9 cellular contexts compared by ENCODE assay signal in genomic region chr17:75124041-75124818, GRCh38. TPM values are rescaled to one million over a fixed set of nuclear protein-coding genes. Genes with fewer than 3 reads are reported as not detected.
DNase-seq lines count a peak whose midpoint lies in the region; ATAC-seq, FAIRE-seq and TF ChIP-seq lines count a peak whose summit lies in the region.
"Had no signal": no experiment of that assay in that cellular context is flagged by ENCODE, and none has a peak within 500 bp of the region (broad histone marks: within the 10 kb centered on the region; RNA-seq: fewer than 3 reads in every experiment).

No MANE protein-coding gene starts in this region.

- H3K9me3 Mint-ChIP-seq in activated B cell treated with CpG ODN at 0.5 μM for 24 hours (no peaks in the 10 kb centered on the region), nephron progenitor cell (no peaks in the 10 kb centered on the region)
- no peaks in the 10 kb centered on the region for H3K9me3 Mint-ChIP-seq in naive thymus-derived CD8-positive, alpha-beta T cell

- H3K27ac ChIP-seq in tibial artery = no peak overlapping the region
- H3K27ac ChIP-seq: ovary had no signal

- H3K4me1 ChIP-seq in tibial artery = peaks cover 0 to 7% (median 0%) of the 10 kb centered on the region in 4 donors

- H3K4me3 ChIP-seq in tibial artery = no peak overlapping the region
- H3K4me3 ChIP-seq: ovary had no signal

- H3K4me1 Mint-ChIP-seq in activated B cell treated with CpG ODN at 0.5 μM for 24 hours (peaks cover 36% of the 10 kb centered on the region), nephron progenitor cell (peaks cover 26% of the 10 kb centered on the region)
- peaks cover 14 to 37% (median 28%) of the 10 kb centered on the region in 4 donors for H3K4me1 Mint-ChIP-seq in naive thymus-derived CD8-positive, alpha-beta T cell

- intact Hi-C loops in activated B cell treated with CpG ODN at 0.5 μM for 24 hours (cut with micrococcal nuclease) = no loop called here
- intact Hi-C loops in tibial artery (cut with DNase I; ENCODE audit: low total_unique reads) = no loop called here

- H3K36me3 Mint-ChIP-seq in activated B cell treated with CpG ODN at 0.5 μM for 24 hours (ENCODE audit: low read depth) = peaks cover 23% of the 10 kb centered on the region
- H3K36me3 Mint-ChIP-seq in naive thymus-derived CD8-positive, alpha-beta T cell = peaks cover 0 to 18% (median 3%) of the 10 kb centered on the region in 3 donors
- peaks cover 22% of the 10 kb centered on the region for H3K36me3 Mint-ChIP-seq in nephron progenitor cell (ENCODE audit: low read depth)

- no peak overlapping the region for H3K4me3 Mint-ChIP-seq in activated B cell treated with CpG ODN at 0.5 μM for 24 hours
- H3K4me3 Mint-ChIP-seq in naive thymus-derived CD8-positive, alpha-beta T cell = peak overlapping the region in 2 of 10 donors; percentile 14 to 44
- no peak overlapping the region for H3K4me3 Mint-ChIP-seq in nephron progenitor cell

- no peaks in the 10 kb centered on the region for H3K27me3 Mint-ChIP-seq in activated B cell treated with CpG ODN at 0.5 μM for 24 hours
- no peaks in the 10 kb centered on the region for H3K27me3 Mint-ChIP-seq in naive thymus-derived CD8-positive, alpha-beta T cell
- H3K27me3 Mint-ChIP-seq in nephron progenitor cell (ENCODE audit: low read depth, poor library complexity) = no peaks in the 10 kb centered on the region

- H3K36me3 ChIP-seq in tibial artery = peaks cover 0 to 18% (median 0%) of the 10 kb centered on the region in 3 donors
- H3K36me3 ChIP-seq: ovary had no signal

- FAIRE-seq in HTR-8/SVneo (lab: Jason Lieb, UNC) = peak; percentile 96

- H3K27ac Mint-ChIP-seq in activated B cell treated with CpG ODN at 0.5 μM for 24 hours = peak overlapping the region; percentile 41
- peak overlapping the region in 7 of 10 donors; percentile 1 to 87 (median 50) for H3K27ac Mint-ChIP-seq in naive thymus-derived CD8-positive, alpha-beta T cell
- no peak overlapping the region for H3K27ac Mint-ChIP-seq in nephron progenitor cell

- ATAC-seq in activated B cell treated with CpG ODN at 0.5 μM for 24 hours (ENCODE audit: low read depth) (peak; percentile 75), GM21360 (IDR thresholded peaks at IDR 0.05; ENCODE audit: unreplicated experiment) (no peak), GM19395 (IDR thresholded peaks at IDR 0.05; ENCODE audit: unreplicated experiment) (no peak)
- ATAC-seq in naive thymus-derived CD8-positive, alpha-beta T cell = peak in 1 of 2 donors; percentile 41

- H3K9me3 ChIP-seq in tibial artery = no peaks in the 10 kb centered on the region
- H3K9me3 ChIP-seq: ovary had no signal

- CTCF ChIA-PET in activated B cell treated with CpG ODN at 0.5 μM for 24 hours (lab: Charles Lee) = interaction anchor here (0.6 to 5.7 kb wide), 5 partner anchors 10 to 78 kb away, joined by 3 to 35 read pairs (median 3); no protein-coding TSS in a partner anchor

- peak; percentile 97 for DNase-seq in HTR-8/SVneo (ENCODE audit: insufficient read length, low spot score)
- DNase-seq in activated B cell treated with CpG ODN at 0.5 μM for 24 hours = no peak
- peak; percentile 83 for DNase-seq in dermis blood vessel endothelial cell
- no peak for DNase-seq in naive thymus-derived CD8-positive, alpha-beta T cell
- peak; percentile 37 to 69 for DNase-seq in tibial artery
- DNase-seq in nephron progenitor cell = no peak

- TF ChIP-seq CTCF in activated B cell treated with CpG ODN at 0.5 μM for 24 hours (IDR thresholded peaks at IDR 0.05) (no peak), tibial artery (IDR thresholded peaks at IDR 0.05) (no peak), nephron progenitor cell (IDR thresholded peaks at IDR 0.05) (no peak)

- no peaks in the 10 kb centered on the region for H3K27me3 ChIP-seq in tibial artery
- H3K27me3 ChIP-seq: ovary had no signal

- POLR2A ChIA-PET in activated B cell treated with CpG ODN at 0.5 μM for 24 hours (lab: Charles Lee) = interaction anchor here (0.6 to 13.0 kb wide), 5 partner anchors 7 to 731 kb away, joined by 3 to 292 read pairs (median 4); partner anchors contain the start of genes NT5C, SUMO2 and WBP2
- POLR2A ChIA-PET in naive thymus-derived CD8-positive, alpha-beta T cell (lab: Charles Lee) = interaction anchor here (0.6 to 2.5 kb wide), 5 partner anchors 10 to 112 kb away, joined by 3 to 7 read pairs (median 4); partner anchors contain the start of gene MRPL58

RNA-seq across cellular contexts. Expression of gene NT5C, which starts 7.3 kb away (rescaled TPM):
- total RNA-seq in activated B cell treated with CpG ODN at 0.5 μM for 24 hours (95.0 and 98.2 TPM in 2 replicates), dermis blood vessel endothelial cell (48.8 and 51.9 TPM in 2 replicates)
- 10 to 100 TPM; 52.8 to 66.6 TPM for total RNA-seq in naive thymus-derived CD8-positive, alpha-beta T cell
- 10 to 100 TPM; 46.0 to 53.6 (median 50.6) TPM for polyA plus RNA-seq in naive thymus-derived CD8-positive, alpha-beta T cell

RNA-seq across cellular contexts. Expression of gene ARMC7, which starts 14.5 kb away (rescaled TPM):
- total RNA-seq in activated B cell treated with CpG ODN at 0.5 μM for 24 hours (11.8 and 15.4 TPM in 2 replicates), dermis blood vessel endothelial cell (3.1 and 3.9 TPM in 2 replicates)
- 10 to 100 TPM; 15.6 to 16.7 TPM for total RNA-seq in naive thymus-derived CD8-positive, alpha-beta T cell
- polyA plus RNA-seq in naive thymus-derived CD8-positive, alpha-beta T cell = 1 to 10 TPM; 2.7 to 3.3 (median 2.9) TPM

RNA-seq across cellular contexts. Expression of gene JPT1, which starts 30.1 kb away (rescaled TPM):
- total RNA-seq in activated B cell treated with CpG ODN at 0.5 μM for 24 hours = 70.5 and 72.9 TPM in 2 replicates
- 120 and 160 TPM in 2 replicates for total RNA-seq in dermis blood vessel endothelial cell
- total RNA-seq in naive thymus-derived CD8-positive, alpha-beta T cell = 10 to 100 TPM; 25.6 to 27.0 TPM
- polyA plus RNA-seq in naive thymus-derived CD8-positive, alpha-beta T cell = 10 to 100 TPM; 68.6 to 76.6 (median 70.7) TPM

RNA-seq across cellular contexts. Expression of gene SLC16A5, which starts 36.5 kb away (rescaled TPM):
- 4.9 and 5.7 TPM in 2 replicates for total RNA-seq in activated B cell treated with CpG ODN at 0.5 μM for 24 hours
- 11.4 and 17.1 TPM in 2 replicates for total RNA-seq in dermis blood vessel endothelial cell
- total RNA-seq in naive thymus-derived CD8-positive, alpha-beta T cell = 10 to 100 TPM; 14.2 to 14.8 TPM
- polyA plus RNA-seq in naive thymus-derived CD8-positive, alpha-beta T cell = 1 to 10 TPM; 1.4 to 4.1 (median 3.1) TPM

RNA-seq across cellular contexts. Expression of gene SUMO2, which starts 58.5 kb away (rescaled TPM):
- total RNA-seq in activated B cell treated with CpG ODN at 0.5 μM for 24 hours = 365 and 394 TPM in 2 replicates
- total RNA-seq in dermis blood vessel endothelial cell = 116 and 134 TPM in 2 replicates
- 100 to 1,000 TPM; 250 to 255 TPM for total RNA-seq in naive thymus-derived CD8-positive, alpha-beta T cell
- polyA plus RNA-seq in naive thymus-derived CD8-positive, alpha-beta T cell = 100 to 1,000 TPM; 293 to 381 (median 325) TPM

Comparison
In these comparisons a context has a peak if more than half of its experiments do, and no peak if none do; other contexts are left out.
1. DNase-seq: peak in HTR-8/SVneo (single experiment), dermis blood vessel endothelial cell (single experiment) and tibial artery (2 of 2); none in activated B cell treated with CpG ODN at 0.5 μM for 24 hours (single experiment), naive thymus-derived CD8-positive, alpha-beta T cell (0 of 10) and nephron progenitor cell (single experiment).